13 cellular contexts compared by ENCODE assay signal in genomic region chr13:60759499-60759898, GRCh38.
DNase-seq lines count a peak whose midpoint lies in the region; ATAC-seq, FAIRE-seq and TF ChIP-seq lines count a peak whose summit lies in the region.
"Had no signal": no experiment of that assay in that cellular context is flagged by ENCODE, and none has a peak within 500 bp of the region (broad histone marks: within the 10 kb centered on the region; RNA-seq: fewer than 3 reads in every experiment).

No MANE protein-coding gene starts in this region.

- peaks cover 0 to 11% of the 10 kb centered on the region in 2 donors for H3K9me3 ChIP-seq in neuronal stem cell (replicated peaks in 1 of 2; ENCODE audit: control insufficient read depth in 2 of 2, insufficient read depth in 1 of 2, low read depth in 1 of 2, low read length in 2 of 2)
- H3K9me3 ChIP-seq: Caco-2 had no signal

- H3K14ac ChIP-seq in neuronal stem cell (ENCODE audit: low read length): no peak overlapping the region

- no peak overlapping the region for H3K9ac ChIP-seq in neuronal stem cell (ENCODE audit: low read depth, low read length, poor library complexity)

- H2BK15ac ChIP-seq in neuronal stem cell (ENCODE audit: low read length): no peak overlapping the region

- no peak overlapping the region for H2AK5ac ChIP-seq in neuronal stem cell (ENCODE audit: low read depth, low read length)

- H3K23ac ChIP-seq in neuronal stem cell (ENCODE audit: low read depth, low read length, poor library complexity): no peak overlapping the region

- WGBS in neuronal stem cell (ENCODE audit: extremely low coverage in 2 of 2, insufficient read length in 2 of 2, insufficient replicate concordance in 1 of 2), 2 donors: no CpG with 5 or more reads among the region's 9 CpGs

- H3K4ac ChIP-seq in neuronal stem cell (ENCODE audit: low read length): no peak overlapping the region

- TF ChIP-seq CTCF in fibroblast of pulmonary artery (IDR thresholded peaks at IDR 0.05; ENCODE audit: low read length, missing control alignments): no peak

- no peaks in the 10 kb centered on the region for H3K36me3 ChIP-seq in neuronal stem cell (replicated peaks in 1 of 2; ENCODE audit: control insufficient read depth in 2 of 2, insufficient read depth in 2 of 2, low read length in 2 of 2)

- H3K27ac ChIP-seq in neuronal stem cell (replicated peaks; ENCODE audit: low read length): no peak overlapping the region
- H3K27ac ChIP-seq: HL-60 had no signal

- H3K27me3 ChIP-seq in neuronal stem cell (ENCODE audit: control insufficient read depth in 3 of 3, insufficient read depth in 3 of 3, low read depth in 1 of 3, low read length in 3 of 3): no peaks in the 10 kb centered on the region

- no peak overlapping the region for H2BK12ac ChIP-seq in neuronal stem cell (ENCODE audit: low read length)

- no peak overlapping the region for H3K4me3 ChIP-seq in fibroblast of pulmonary artery (replicated peaks; ENCODE audit: low read depth, low read length)
- H3K4me3 ChIP-seq in neuronal stem cell (ENCODE audit: low read length in 2 of 2): no peak overlapping the region

- peak; percentile 56 for DNase-seq in HT-29 (ENCODE audit: low spot score)
- peak; percentile 27 for DNase-seq in fibroblast of pulmonary artery (ENCODE audit: low read depth)
- peak; percentile 63 for DNase-seq in neuronal stem cell (ENCODE audit: low spot score)
- no peak for DNase-seq in HTR-8/SVneo (ENCODE audit: insufficient read length, low spot score)
- DNase-seq in left lobe of liver (ENCODE audit: low spot score): no peak
- DNase-seq: activated CD4-positive, CD25-positive, alpha-beta regulatory T cell; activated effector memory CD4-positive, alpha-beta T cell treated with anti-CD3 and anti-CD28 coated beads, Interleukin-2, amount 50 U/mL, for 16 hours; Caco-2; NCI-H1417 had no signal

- H3K18ac ChIP-seq in neuronal stem cell (ENCODE audit: low read length): no peak overlapping the region

- no peak overlapping the region for H4K8ac ChIP-seq in neuronal stem cell (ENCODE audit: low read depth, low read length)

- peaks cover 8 to 38% of the 10 kb centered on the region in 2 donors for H3K4me1 ChIP-seq in neuronal stem cell (ENCODE audit: control insufficient read depth in 2 of 2, insufficient read depth in 1 of 2, low read depth in 1 of 2, low read length in 2 of 2)

- no peak overlapping the region for H3K4me2 ChIP-seq in neuronal stem cell (ENCODE audit: insufficient read depth, low read length, poor library complexity, severe bottlenecking)

- H4K91ac ChIP-seq in neuronal stem cell (ENCODE audit: low read depth, low read length, poor library complexity): no peak overlapping the region

- H2BK5ac ChIP-seq in neuronal stem cell (ENCODE audit: low read length): no peak overlapping the region

- no peak for FAIRE-seq in HTR-8/SVneo (lab: Jason Lieb, UNC)

- ATAC-seq in SK-N-SH treated with all-trans-retinoic acid at 6 μM for 48 hours: no peak
- ATAC-seq in GM19455 (IDR thresholded peaks at IDR 0.05; ENCODE audit: unreplicated experiment): no peak
- no peak for ATAC-seq in HG02642 (IDR thresholded peaks at IDR 0.05; ENCODE audit: poor library complexity, unreplicated experiment)
- ATAC-seq in left lobe of liver: no peak

- H2BK120ac ChIP-seq in neuronal stem cell (ENCODE audit: low read depth, low read length): no peak overlapping the region

- no peaks in the 10 kb centered on the region for H3K79me1 ChIP-seq in neuronal stem cell (ENCODE audit: low read depth, low read length)

- H2AFZ ChIP-seq in neuronal stem cell (ENCODE audit: low read length): peak overlapping the region; percentile 15

TF ChIP-seq in SK-N-SH treated with all-trans-retinoic acid at 6 μM for 48 hours, 23 proteins besides CTCF, POLR2A, EP300 and RAD21:
- TF ChIP-seq, protein P1, sequence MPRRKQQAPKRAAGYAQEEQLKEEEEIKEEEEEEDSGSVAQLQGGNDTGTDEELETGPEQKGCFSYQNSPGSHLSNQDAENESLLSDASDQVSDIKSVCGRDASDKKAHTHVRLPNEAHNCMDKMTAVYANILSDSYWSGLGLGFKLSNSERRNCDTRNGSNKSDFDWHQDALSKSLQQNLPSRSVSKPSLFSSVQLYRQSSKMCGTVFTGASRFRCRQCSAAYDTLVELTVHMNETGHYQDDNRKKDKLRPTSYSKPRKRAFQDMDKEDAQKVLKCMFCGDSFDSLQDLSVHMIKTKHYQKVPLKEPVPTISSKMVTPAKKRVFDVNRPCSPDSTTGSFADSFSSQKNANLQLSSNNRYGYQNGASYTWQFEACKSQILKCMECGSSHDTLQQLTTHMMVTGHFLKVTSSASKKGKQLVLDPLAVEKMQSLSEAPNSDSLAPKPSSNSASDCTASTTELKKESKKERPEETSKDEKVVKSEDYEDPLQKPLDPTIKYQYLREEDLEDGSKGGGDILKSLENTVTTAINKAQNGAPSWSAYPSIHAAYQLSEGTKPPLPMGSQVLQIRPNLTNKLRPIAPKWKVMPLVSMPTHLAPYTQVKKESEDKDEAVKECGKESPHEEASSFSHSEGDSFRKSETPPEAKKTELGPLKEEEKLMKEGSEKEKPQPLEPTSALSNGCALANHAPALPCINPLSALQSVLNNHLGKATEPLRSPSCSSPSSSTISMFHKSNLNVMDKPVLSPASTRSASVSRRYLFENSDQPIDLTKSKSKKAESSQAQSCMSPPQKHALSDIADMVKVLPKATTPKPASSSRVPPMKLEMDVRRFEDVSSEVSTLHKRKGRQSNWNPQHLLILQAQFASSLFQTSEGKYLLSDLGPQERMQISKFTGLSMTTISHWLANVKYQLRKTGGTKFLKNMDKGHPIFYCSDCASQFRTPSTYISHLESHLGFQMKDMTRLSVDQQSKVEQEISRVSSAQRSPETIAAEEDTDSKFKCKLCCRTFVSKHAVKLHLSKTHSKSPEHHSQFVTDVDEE (CRISPR knock-in tag; IDR thresholded peaks at IDR 0.05): peak; percentile 45; the same call in 1 of the 2 replicates
- TF ChIP-seq TCF4 (CRISPR knock-in tag; IDR thresholded peaks at IDR 0.05; ENCODE audit: borderline replicate concordance): peak; percentile 75
- TF ChIP-seq, protein P2, sequence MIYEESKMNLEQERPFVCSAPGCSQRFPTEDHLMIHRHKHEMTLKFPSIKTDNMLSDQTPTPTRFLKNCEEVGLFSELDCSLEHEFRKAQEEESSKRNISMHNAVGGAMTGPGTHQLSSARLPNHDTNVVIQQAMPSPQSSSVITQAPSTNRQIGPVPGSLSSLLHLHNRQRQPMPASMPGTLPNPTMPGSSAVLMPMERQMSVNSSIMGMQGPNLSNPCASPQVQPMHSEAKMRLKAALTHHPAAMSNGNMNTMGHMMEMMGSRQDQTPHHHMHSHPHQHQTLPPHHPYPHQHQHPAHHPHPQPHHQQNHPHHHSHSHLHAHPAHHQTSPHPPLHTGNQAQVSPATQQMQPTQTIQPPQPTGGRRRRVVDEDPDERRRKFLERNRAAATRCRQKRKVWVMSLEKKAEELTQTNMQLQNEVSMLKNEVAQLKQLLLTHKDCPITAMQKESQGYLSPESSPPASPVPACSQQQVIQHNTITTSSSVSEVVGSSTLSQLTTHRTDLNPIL (CRISPR knock-in tag; IDR thresholded peaks at IDR 0.05; ENCODE audit: low read depth): peak; percentile 54; the same call in 1 of the 2 replicates
- peak; percentile 57 for TF ChIP-seq ISL1 (CRISPR knock-in tag; IDR thresholded peaks at IDR 0.05)
- TF ChIP-seq ESRRG (CRISPR knock-in tag; IDR thresholded peaks at IDR 0.05): no peak

Comparison
In these comparisons a context has a peak if more than half of its experiments do, and no peak if none do; other contexts are left out.
1. DNase-seq: peak in HT-29 (single experiment), fibroblast of pulmonary artery (single experiment) and neuronal stem cell (single experiment); none in HTR-8/SVneo (single experiment) and left lobe of liver (single experiment).